Comparison of ENCODE assay signal across 21 cellular contexts in the genomic region with DNA sequence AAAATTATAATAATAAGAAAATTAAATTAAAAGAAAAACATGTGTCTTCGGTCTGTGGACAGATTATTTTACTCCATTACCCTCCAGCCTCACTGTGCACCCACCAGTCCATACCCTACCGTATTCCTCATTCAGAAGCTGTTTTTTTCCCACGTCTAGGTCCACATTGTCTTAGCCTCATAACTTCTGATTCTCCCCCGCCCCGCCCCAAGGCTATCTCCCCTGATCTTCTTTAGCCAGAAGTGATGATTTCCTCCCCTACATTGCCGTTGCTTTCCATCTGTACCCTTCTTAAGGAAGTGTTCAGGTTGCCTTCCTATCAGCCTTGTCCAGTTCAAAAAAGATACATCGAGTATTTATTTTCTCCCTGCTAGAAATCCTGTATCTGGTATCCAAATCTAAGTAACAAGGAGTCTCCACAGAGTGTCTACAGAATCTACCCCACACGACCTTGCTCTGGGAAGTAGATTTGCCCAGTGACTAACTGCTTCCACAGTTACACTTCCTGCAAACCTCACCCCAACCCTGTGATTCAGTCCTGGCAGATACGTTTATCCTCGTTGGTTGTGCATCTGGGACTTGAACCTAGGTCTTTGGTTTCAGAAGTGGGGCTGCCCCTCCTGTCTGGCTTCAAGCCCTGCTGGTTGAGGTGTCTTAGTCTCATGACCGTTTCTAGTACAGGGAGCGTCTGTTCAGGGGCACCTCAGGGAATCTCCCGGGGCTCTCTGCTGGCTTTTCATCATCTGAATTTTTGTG.
DNase-seq lines count a peak whose midpoint lies in the region; ATAC-seq and TF ChIP-seq lines count a peak whose summit lies in the region.
"Had no signal": no experiment of that assay in that cellular context is flagged by ENCODE, and none has a peak within 500 bp of the region (broad histone marks: within the 10 kb centered on the region; RNA-seq: fewer than 3 reads in every experiment).

No MANE protein-coding gene starts in this region.

- no peaks in the 10 kb centered on the region for H3K27me3 Mint-ChIP-seq in activated CD4-positive, alpha-beta T cell treated with anti-CD3 and anti-CD28 coated beads, Interleukin-2, amount 10 ng/mL, durations not matched to agents 24 days and 14 days

- H3K27me3 ChIP-seq in PC-3 (ENCODE audit: low read length) (peaks cover 7% of the 10 kb centered on the region; the same call in 1 of the 2 replicates), fibroblast of lung (ENCODE audit: control insufficient read depth, insufficient read depth, low read length) (no peaks in the 10 kb centered on the region)
- H3K27me3 ChIP-seq: sigmoid colon had no signal

- H3K9me2 ChIP-seq in PC-3 (replicated peaks; ENCODE audit: low read length), result no peaks in the 10 kb centered on the region

- ATAC-seq in PC-3, result peak; percentile 60; the same call in 1 of the 2 replicates
- ATAC-seq in left cardiac atrium, result no peak
- ATAC-seq: CD8-positive, alpha-beta T cell; GM12878; HepG2 had no signal

- H3K36me3 Mint-ChIP-seq in activated CD4-positive, alpha-beta T cell treated with anti-CD3 and anti-CD28 coated beads, Interleukin-2, amount 10 ng/mL, durations not matched to agents 24 days and 14 days (ENCODE audit: low read depth), result no peaks in the 10 kb centered on the region
- H3K36me3 Mint-ChIP-seq: CD8-positive, alpha-beta T cell had no signal

- H3K27ac ChIP-seq in PC-3 (ENCODE audit: low read length) (peak overlapping the region; percentile 39; the same call in 1 of the 2 replicates), fibroblast of lung (ENCODE audit: insufficient read depth, low read length) (no peak overlapping the region)
- H3K27ac ChIP-seq: sigmoid colon had no signal

- H3K36me3 ChIP-seq in PC-3 (ENCODE audit: low read depth, low read length) (no peaks in the 10 kb centered on the region), fibroblast of lung (ENCODE audit: control insufficient read depth, insufficient read depth, low read length) (no peaks in the 10 kb centered on the region)
- H3K36me3 ChIP-seq: sigmoid colon had no signal

- H4K20me1 ChIP-seq in PC-3 (ENCODE audit: low read length), result no peaks in the 10 kb centered on the region
- no peaks in the 10 kb centered on the region for H4K20me1 ChIP-seq in fibroblast of lung (ENCODE audit: control insufficient read depth, extremely low read depth, insufficient read depth, low read length)

- peak overlapping the region; percentile 37 for H3K4me2 ChIP-seq in PC-3 (ENCODE audit: low read length)
- no peak overlapping the region for H3K4me2 ChIP-seq in fibroblast of lung (ENCODE audit: extremely low read depth, insufficient read depth, low read length)

- H3F3A ChIP-seq in PC-3 (ENCODE audit: low read length, unreplicated experiment), result no peaks in the 10 kb centered on the region

- CTCF ChIA-PET in PC-3 (lab: Charles Lee), result no interaction called here

- no TSS peak for BruUV-seq in PC-3 (replicated peaks; lab: Mats Ljungman, UMichigan)

- peak; percentile 34 for DNase-seq in activated CD4-positive, alpha-beta T cell treated with anti-CD3 and anti-CD28 coated beads, Interleukin-2, amount 10 ng/mL, durations not matched to agents 24 days and 14 days
- DNase-seq in activated CD4-positive, alpha-beta T cell treated with anti-CD3 and anti-CD28 coated beads, Interleukin-2, amount 50 U/mL, for 1 hour, result no peak
- peak; percentile 56 for DNase-seq in PC-3
- DNase-seq in fibroblast of lung (ENCODE audit: low read depth in 2 of 2), result peak; percentile 38 to 66
- peak; percentile 47 for DNase-seq in skeletal muscle cell (ENCODE audit: low read depth)
- no peak for DNase-seq in OCI-M1 (lab: John Stamatoyannopoulos, UW)
- no peak for DNase-seq in HuH-7.5 (ENCODE audit: low spot score)
- no peak for DNase-seq in left cardiac atrium
- DNase-seq: activated CD4-positive, alpha-beta T cell treated with anti-CD3 and anti-CD28 coated beads for 48 hours; CD8-positive, alpha-beta T cell; kidney; midbrain; NCI-H2171; SHP77; sigmoid colon; stimulated activated CD4-positive, alpha-beta T cell treated with anti-CD3 and anti-CD28 coated beads, Interleukin-4, amount 100 ng/mL, for 24 hours; trophoblast cell had no signal

- TF ChIP-seq CTCF in PC-3 (conservative IDR thresholded peaks at IDR 0.05; ENCODE audit: low read depth, low read length) (no peak), fibroblast of lung (conservative IDR thresholded peaks at IDR 0.05 in 1 of 2, IDR thresholded peaks at IDR 0.05 in 1 of 2; ENCODE audit: low read depth in 1 of 2, low read length in 2 of 2) (no peak)

- no peak overlapping the region for H3K4me3 Mint-ChIP-seq in activated CD4-positive, alpha-beta T cell treated with anti-CD3 and anti-CD28 coated beads, Interleukin-2, amount 10 ng/mL, durations not matched to agents 24 days and 14 days
- H3K4me3 Mint-ChIP-seq: CD8-positive, alpha-beta T cell; central memory CD8-positive, alpha-beta T cell; T-helper 2 cell treated with Interferon-gamma antibody and Interleukin-4, amounts not matched to agents 5 μg/mL and 100 μg/mL, for 36 hours had no signal

- H3K4me1 Mint-ChIP-seq in activated CD4-positive, alpha-beta T cell treated with anti-CD3 and anti-CD28 coated beads, Interleukin-2, amount 10 ng/mL, durations not matched to agents 24 days and 14 days, result no peaks in the 10 kb centered on the region
- H3K4me1 Mint-ChIP-seq: central memory CD8-positive, alpha-beta T cell had no signal

- H3K4me1 ChIP-seq in PC-3 (ENCODE audit: insufficient read depth, low read length) (peaks cover 7% of the 10 kb centered on the region; the same call in 1 of the 2 replicates), fibroblast of lung (ENCODE audit: control insufficient read depth, extremely low read depth, insufficient read depth, low read length) (peaks cover 5% of the 10 kb centered on the region)
- H3K4me1 ChIP-seq: sigmoid colon had no signal

- H3K27ac Mint-ChIP-seq in activated CD4-positive, alpha-beta T cell treated with anti-CD3 and anti-CD28 coated beads, Interleukin-2, amount 10 ng/mL, durations not matched to agents 24 days and 14 days, result no peak overlapping the region
- H3K27ac Mint-ChIP-seq: CD8-positive, alpha-beta T cell; T-helper 2 cell treated with Interferon-gamma antibody and Interleukin-4, amounts not matched to agents 5 μg/mL and 100 μg/mL, for 36 hours had no signal

- H3K9ac ChIP-seq in PC-3 (ENCODE audit: low read length) (no peak overlapping the region), fibroblast of lung (ENCODE audit: insufficient read depth, low read length) (no peak overlapping the region)

- H3K9me3 ChIP-seq in PC-3 (ENCODE audit: low read length) (no peaks in the 10 kb centered on the region), fibroblast of lung (ENCODE audit: control insufficient read depth, insufficient read depth, low read depth, low read length) (no peaks in the 10 kb centered on the region)
- H3K9me3 ChIP-seq: sigmoid colon had no signal

- intact Hi-C loops in activated CD4-positive, alpha-beta T cell treated with anti-CD3 and anti-CD28 coated beads, Interleukin-2, amount 10 ng/mL, durations not matched to agents 24 days and 14 days (cut with micrococcal nuclease), result no loop called here
- intact Hi-C loops in PC-3 (cut with micrococcal nuclease), result no loop called here
- intact Hi-C loops in left cardiac atrium (cut with DNase I), result no loop called here

- H3K4me3 ChIP-seq in PC-3 (ENCODE audit: low read length) (no peak overlapping the region), fibroblast of lung (replicated peaks in 1 of 4; ENCODE audit: control extremely low read depth in 1 of 4, insufficient read depth in 1 of 4, low read depth in 3 of 4, low read length in 4 of 4) (no peak overlapping the region), skeletal muscle cell (ENCODE audit: low read depth, low read length) (no peak overlapping the region)
- H3K4me3 ChIP-seq: GM12878, sigmoid colon had no signal

- POLR2A ChIA-PET in PC-3 (lab: Charles Lee; ENCODE audit: unreplicated experiment), result no interaction called here

- H3K79me2 ChIP-seq in PC-3 (ENCODE audit: low read length), result no peaks in the 10 kb centered on the region
- H3K79me2 ChIP-seq in fibroblast of lung (ENCODE audit: control insufficient read depth, insufficient read depth, low read length), result no peaks in the 10 kb centered on the region

- H2AFZ ChIP-seq in PC-3 (ENCODE audit: low read length) (peak overlapping the region; percentile 53; the same call in 1 of the 2 replicates), fibroblast of lung (ENCODE audit: low read length) (peak overlapping the region; percentile 1)

- H3K9me3 Mint-ChIP-seq in activated CD4-positive, alpha-beta T cell treated with anti-CD3 and anti-CD28 coated beads, Interleukin-2, amount 10 ng/mL, durations not matched to agents 24 days and 14 days, result no peaks in the 10 kb centered on the region
- H3K9me3 Mint-ChIP-seq: CD8-positive, alpha-beta T cell; central memory CD8-positive, alpha-beta T cell; T-helper 2 cell treated with Interferon-gamma antibody and Interleukin-4, amounts not matched to agents 5 μg/mL and 100 μg/mL, for 36 hours had no signal

Comparison
In these comparisons a context has a peak if more than half of its experiments do, and no peak if none do; other contexts are left out.
1. DNase-seq: peak in activated CD4-positive, alpha-beta T cell treated with anti-CD3 and anti-CD28 coated beads, Interleukin-2, amount 10 ng/mL, durations not matched to agents 24 days and 14 days (single experiment), PC-3 (single experiment), fibroblast of lung (2 of 2) and skeletal muscle cell (single experiment); none in activated CD4-positive, alpha-beta T cell treated with anti-CD3 and anti-CD28 coated beads, Interleukin-2, amount 50 U/mL, for 1 hour (single experiment), OCI-M1 (single experiment), HuH-7.5 (single experiment) and left cardiac atrium (single experiment).